In genomic region chr4:25889626-25890025, GRCh38 we compare ENCODE assay signal across 27 cellular contexts.
"Had no signal": no experiment of that assay in that cellular context is flagged by ENCODE, and none has a peak within 500 bp of the region (broad histone marks: within the 10 kb centered on the region; RNA-seq: fewer than 3 reads in every experiment).

No MANE protein-coding gene starts in this region.

- H3K36me3 ChIP-seq: left lung, lower lobe of right lung, pancreas, prostate gland, stomach, suprapubic skin, thoracic aorta, tibial artery, upper lobe of right lung had no signal

- H3K27ac ChIP-seq: left lung, lower lobe of right lung, pancreas, prostate gland, skin epidermis, stomach, suprapubic skin, thoracic aorta, tibial artery, upper lobe of right lung had no signal

- H3K9me3 ChIP-seq: left lung, lower lobe of right lung, pancreas, prostate gland, stomach, suprapubic skin, thoracic aorta, tibial artery, upper lobe of right lung had no signal

- H3K9me3 Mint-ChIP-seq: immature natural killer cell; natural killer cell; nephron progenitor cell; stimulated activated naive B cell treated with anti-CD40 and anti-IgM and Interleukin-4, amounts not matched to agents 10 μg/mL and 1 μg/mL and 100 μg/mL, for 72 hours had no signal

- H3K36me3 Mint-ChIP-seq: immature natural killer cell, natural killer cell had no signal

- DNase-seq: hypothalamus; immature natural killer cell; kidney; left colon; left lung; lower lobe of right lung; mammary epithelial cell; natural killer cell; nephron progenitor cell; nucleus accumbens; pancreas; posterior cingulate gyrus; right cardiac atrium; stimulated activated CD4-positive, alpha-beta T cell treated with anti-CD3 and anti-CD28 coated beads, Interleukin-12 subunit alpha, Interleukin-12 subunit beta, amount 100 ng/mL, for 4 hours; stimulated activated CD4-positive, alpha-beta T cell treated with anti-CD3 and anti-CD28 coated beads, Interleukin-15, amount 100 ng/mL, for 24 hours; stimulated activated CD4-positive, alpha-beta T cell treated with anti-CD3 and anti-CD28 coated beads, Interleukin-2, amount 100 ng/mL, for 24 hours; stimulated activated CD4-positive, alpha-beta T cell treated with anti-CD3 and anti-CD28 coated beads, Interleukin-4, amount 100 ng/mL, for 1 hour; stimulated activated naive B cell treated with anti-CD40 and anti-IgM and Interleukin-4, amounts not matched to agents 10 μg/mL and 1 μg/mL and 100 μg/mL, for 72 hours; stimulated activated naive CD8-positive, alpha-beta T cell treated with anti-CD3 and anti-CD28 coated beads, Interleukin-15, Interleukin-2, amounts not matched to agents 100 U/mL and 50 U/mL, for 24 hours; stomach; tibial artery; upper lobe of right lung had no signal

- H3K27me3 ChIP-seq: left lung, pancreas, stomach, suprapubic skin, tibial artery, upper lobe of right lung had no signal

- H3K4me3 Mint-ChIP-seq: immature natural killer cell; natural killer cell; nephron progenitor cell; stimulated activated naive B cell treated with anti-CD40 and anti-IgM and Interleukin-4, amounts not matched to agents 10 μg/mL and 1 μg/mL and 100 μg/mL, for 72 hours had no signal

- H3K27me3 Mint-ChIP-seq: stimulated activated naive B cell treated with anti-CD40 and anti-IgM and Interleukin-4, amounts not matched to agents 10 μg/mL and 1 μg/mL and 100 μg/mL, for 72 hours had no signal

- ATAC-seq: left colon; left lung; lower lobe of right lung; natural killer cell; pancreas; right cardiac atrium; sciatic nerve; stimulated activated naive B cell treated with anti-CD40 and anti-IgM and Interleukin-4, amounts not matched to agents 10 μg/mL and 1 μg/mL and 100 μg/mL, for 72 hours; stimulated activated naive CD8-positive, alpha-beta T cell treated with anti-CD3 and anti-CD28 coated beads, Interleukin-15, Interleukin-2, amounts not matched to agents 100 U/mL and 50 U/mL, for 24 hours; upper lobe of right lung had no signal

- H3K4me1 Mint-ChIP-seq: immature natural killer cell, natural killer cell had no signal

- H3K4me1 ChIP-seq: left lung, lower lobe of right lung, pancreas, prostate gland, suprapubic skin, tibial artery, upper lobe of right lung had no signal

- H3K4me3 ChIP-seq: left lung, lower lobe of right lung, pancreas, prostate gland, skin epidermis, stomach, suprapubic skin, thoracic aorta, tibial artery, upper lobe of right lung had no signal

- H3K27ac Mint-ChIP-seq: immature natural killer cell; natural killer cell; nephron progenitor cell; stimulated activated naive B cell treated with anti-CD40 and anti-IgM and Interleukin-4, amounts not matched to agents 10 μg/mL and 1 μg/mL and 100 μg/mL, for 72 hours had no signal
